In genomic region chr7:37665352-37666022, GRCh38 we compare ENCODE assay signal across 13 cellular contexts. TPM values are rescaled to one million over a fixed set of nuclear protein-coding genes. Genes with fewer than 3 reads are reported as not detected.
"Had no signal": no experiment of that assay in that cellular context is flagged by ENCODE, and none has a peak within 500 bp of the region (broad histone marks: within the 10 kb centered on the region; RNA-seq: fewer than 3 reads in every experiment).

No MANE protein-coding gene starts in this region.

- H3K9me3 Mint-ChIP-seq: activated CD4-positive, alpha-beta T cell treated with anti-CD3 and anti-CD28 coated beads, Interleukin-2, amount 10 ng/mL, durations not matched to agents 7 days and 5 days; activated naive CD4-positive, alpha-beta T cell treated with anti-CD3 and anti-CD28 coated beads, Interleukin-2, amount 50 U/mL, for 72 hours; brain had no signal

- H3K27me3 ChIP-seq: thyroid gland had no signal

- H3K9me3 ChIP-seq: thyroid gland had no signal

- H3K4me3 Mint-ChIP-seq: activated CD4-positive, alpha-beta T cell treated with anti-CD3 and anti-CD28 coated beads, Interleukin-2, amount 10 ng/mL, durations not matched to agents 7 days and 5 days; brain had no signal

- FAIRE-seq: islet of Langerhans, urothelium cell line had no signal

- H3K4me1 ChIP-seq: thyroid gland had no signal

- H3K4me1 Mint-ChIP-seq: activated CD4-positive, alpha-beta T cell treated with anti-CD3 and anti-CD28 coated beads, Interleukin-2, amount 10 ng/mL, durations not matched to agents 7 days and 5 days; brain had no signal

- H3K36me3 Mint-ChIP-seq: activated naive CD4-positive, alpha-beta T cell treated with anti-CD3 and anti-CD28 coated beads, Interleukin-2, amount 50 U/mL, for 72 hours; brain had no signal

- H3K27ac Mint-ChIP-seq: activated CD4-positive, alpha-beta T cell treated with anti-CD3 and anti-CD28 coated beads, Interleukin-2, amount 10 ng/mL, durations not matched to agents 7 days and 5 days; activated naive CD4-positive, alpha-beta T cell treated with anti-CD3 and anti-CD28 coated beads, Interleukin-2, amount 50 U/mL, for 72 hours had no signal

- ATAC-seq: activated naive CD4-positive, alpha-beta T cell treated with anti-CD3 and anti-CD28 coated beads, Interleukin-2, amount 50 U/mL, for 72 hours had no signal

- H3K27ac ChIP-seq: thyroid gland had no signal

- H3K36me3 ChIP-seq: thyroid gland had no signal

- DNase-seq: activated CD4-positive, alpha-beta T cell treated with anti-CD3 and anti-CD28 coated beads, Interleukin-2, amount 10 ng/mL, durations not matched to agents 7 days and 5 days; activated CD4-positive, CD25-positive, alpha-beta regulatory T cell; activated CD8-positive, alpha-beta memory T cell treated with anti-CD3 and anti-CD28 coated beads for 24 hours; amniotic stem cell; dermis blood vessel endothelial cell; mesenchymal stem cell; posterior cingulate gyrus; T-helper 1 cell; thyroid gland had no signal

- H3K4me3 ChIP-seq: thyroid gland had no signal

RNA-seq across cellular contexts. Expression of gene GPR141, which starts 18.1 kb away (rescaled TPM):
- total RNA-seq: activated CD4-positive, alpha-beta T cell treated with anti-CD3 and anti-CD28 coated beads, Interleukin-2, amount 10 ng/mL, durations not matched to agents 7 days and 5 days; activated naive CD4-positive, alpha-beta T cell treated with anti-CD3 and anti-CD28 coated beads, Interleukin-2, amount 50 U/mL, for 72 hours; dermis blood vessel endothelial cell had no signal
